11 cellular contexts compared by ENCODE assay signal in genomic region chr9:100084734-100085133, GRCh38. TPM values are rescaled to one million over a fixed set of nuclear protein-coding genes. Genes with fewer than 3 reads are reported as not detected.
A peak's percentile ranks its signal among the peaks of the same experiment; 100 is the strongest.
DNase-seq lines count a peak whose midpoint lies in the region; ATAC-seq, FAIRE-seq and TF ChIP-seq lines count a peak whose summit lies in the region.
"Had no signal": no experiment of that assay in that cellular context is flagged by ENCODE, and none has a peak within 500 bp of the region (broad histone marks: within the 10 kb centered on the region; RNA-seq: fewer than 3 reads in every experiment).

No MANE protein-coding gene starts in this region.

- 98% methylated on average over 5 of the region's 5 CpGs for WGBS in mammary epithelial cell (ENCODE audit: low coverage, missing lambda C conversion rate)
- no CpG with 5 or more reads among the region's 5 CpGs for whole genome bisulfite sequencing in neuronal stem cell (ENCODE audit: extremely low coverage in 2 of 2, insufficient read length in 2 of 2, insufficient replicate concordance in 1 of 2), 2 donors

- no peaks in the 10 kb centered on the region for H3K27me3 Mint-ChIP-seq in activated B cell treated with CpG ODN at 0.5 μM for 24 hours

- no peaks in the 10 kb centered on the region for H3K36me3 Mint-ChIP-seq in activated B cell treated with CpG ODN at 0.5 μM for 24 hours (ENCODE audit: low read depth)

- H3K4me3 ChIP-seq in mammary epithelial cell (replicated peaks in 1 of 3; ENCODE audit: insufficient read depth in 1 of 3, low read depth in 2 of 3, low read length in 3 of 3) (no peak overlapping the region), neuronal stem cell (ENCODE audit: low read length in 2 of 2) (no peak overlapping the region)
- H3K4me3 ChIP-seq: pancreas had no signal

- peaks cover 5% of the 10 kb centered on the region for H3K27me3 ChIP-seq in mammary epithelial cell (ENCODE audit: insufficient read depth, low read length)
- no peaks in the 10 kb centered on the region for H3K27me3 ChIP-seq in neuronal stem cell (ENCODE audit: control insufficient read depth in 3 of 3, insufficient read depth in 3 of 3, low read depth in 1 of 3, low read length in 3 of 3)
- H3K27me3 ChIP-seq: pancreas had no signal

- no peak for TF ChIP-seq POLR2A in GM12892 (IDR thresholded peaks at IDR 0.05; ENCODE audit: low read depth, low read length)

- TF ChIP-seq CTCF in activated B cell treated with CpG ODN at 0.5 μM for 24 hours (IDR thresholded peaks at IDR 0.05): no peak
- no peak for TF ChIP-seq CTCF in mammary epithelial cell (conservative IDR thresholded peaks at IDR 0.05 in 1 of 2, IDR thresholded peaks at IDR 0.05 in 1 of 2; ENCODE audit: extremely low read depth in 1 of 2, insufficient read depth in 1 of 2, low read depth in 1 of 2, low read length in 2 of 2)

- H3K4me3 Mint-ChIP-seq in activated B cell treated with CpG ODN at 0.5 μM for 24 hours: peak overlapping the region; percentile 78

- ATAC-seq in GM19438 (IDR thresholded peaks at IDR 0.05; ENCODE audit: low read depth, unreplicated experiment): peak; percentile 71
- ATAC-seq in HG03060 (IDR thresholded peaks at IDR 0.05; ENCODE audit: low read depth, unreplicated experiment): peak; percentile 87
- peak; percentile 65 for ATAC-seq in activated B cell treated with CpG ODN at 0.5 μM for 24 hours (ENCODE audit: low read depth)
- ATAC-seq: pancreas had no signal

- H2BK12ac ChIP-seq in neuronal stem cell (ENCODE audit: low read length): no peak overlapping the region

- dilution Hi-C loops in mammary epithelial cell (cut with HindIII; ENCODE audit: low sequenced_read_pairs): no loop called here

- H3K79me2 ChIP-seq in mammary epithelial cell (ENCODE audit: insufficient read depth, low read length): peaks cover 75% of the 10 kb centered on the region

- peak; percentile 94 for FAIRE-seq in GM12892 (lab: Jason Lieb, UNC)

- peaks cover 87% of the 10 kb centered on the region for H3K4me1 Mint-ChIP-seq in activated B cell treated with CpG ODN at 0.5 μM for 24 hours

- peaks cover 45% of the 10 kb centered on the region for H4K20me1 ChIP-seq in mammary epithelial cell (ENCODE audit: insufficient read depth, low read length)

- H3K18ac ChIP-seq in neuronal stem cell (ENCODE audit: low read length): no peak overlapping the region

- H3K9me3 Mint-ChIP-seq in activated B cell treated with CpG ODN at 0.5 μM for 24 hours: no peaks in the 10 kb centered on the region

- no peak overlapping the region for H4K8ac ChIP-seq in neuronal stem cell (ENCODE audit: low read depth, low read length)

- no peak overlapping the region for H2AK5ac ChIP-seq in neuronal stem cell (ENCODE audit: low read depth, low read length)

- peak overlapping the region; percentile 94 for H3K27ac Mint-ChIP-seq in activated B cell treated with CpG ODN at 0.5 μM for 24 hours

- no peak overlapping the region for H2BK5ac ChIP-seq in neuronal stem cell (ENCODE audit: low read length)

- no peak overlapping the region for H3K4ac ChIP-seq in neuronal stem cell (ENCODE audit: low read length)

- POLR2A ChIA-PET in activated B cell treated with CpG ODN at 0.5 μM for 24 hours (lab: Charles Lee): interaction anchor here (0.7 to 2.1 kb wide), 9 partner anchors 9 to 863 kb away, joined by 3 to 10 read pairs (median 3); partner anchors contain the start of genes ALG2, ERP44, INVS and SEC61B

- peaks cover 16% of the 10 kb centered on the region for H3K4me1 ChIP-seq in mammary epithelial cell (ENCODE audit: insufficient read depth, low read length)
- peaks cover 0 to 5% of the 10 kb centered on the region in 2 donors for H3K4me1 ChIP-seq in neuronal stem cell (ENCODE audit: control insufficient read depth in 2 of 2, insufficient read depth in 1 of 2, low read depth in 1 of 2, low read length in 2 of 2)

- intact Hi-C loops in activated B cell treated with CpG ODN at 0.5 μM for 24 hours (cut with micrococcal nuclease): loop anchor here (1.0 to 5.0 kb wide), 5 partner anchors 15 to 848 kb away; partner anchors contain the start of gene INVS
- intact Hi-C loops in mammary epithelial cell (cut with micrococcal nuclease): no loop called here

- no peak overlapping the region for H2AFZ ChIP-seq in mammary epithelial cell (ENCODE audit: low read depth, low read length)
- no peak overlapping the region for H2AFZ ChIP-seq in neuronal stem cell (ENCODE audit: low read length)

- H2BK120ac ChIP-seq in neuronal stem cell (ENCODE audit: low read depth, low read length): no peak overlapping the region

- no peak overlapping the region for H3K14ac ChIP-seq in neuronal stem cell (ENCODE audit: low read length)

- in situ Hi-C loops in mammary epithelial cell (cut with MboI; ENCODE audit: low sequenced_read_pairs in 2 of 2): no loop called here

- H4K91ac ChIP-seq in neuronal stem cell (ENCODE audit: low read depth, low read length, poor library complexity): no peak overlapping the region

- CTCF ChIA-PET in activated B cell treated with CpG ODN at 0.5 μM for 24 hours (lab: Charles Lee): no interaction called here
- CTCF ChIA-PET in mammary epithelial cell (lab: Charles Lee; ENCODE audit: low non-redundant PET): no interaction called here

- no TSS peak for BruUV-seq in mammary epithelial cell (replicated peaks; lab: Mats Ljungman, UMichigan)

- no peaks in the 10 kb centered on the region for H3K9me3 ChIP-seq in mammary epithelial cell (replicated peaks; ENCODE audit: insufficient read depth, low read length)
- no peaks in the 10 kb centered on the region for H3K9me3 ChIP-seq in neuronal stem cell (replicated peaks in 1 of 2; ENCODE audit: control insufficient read depth in 2 of 2, insufficient read depth in 1 of 2, low read depth in 1 of 2, low read length in 2 of 2)
- H3K9me3 ChIP-seq: pancreas had no signal

- H3K9ac ChIP-seq in mammary epithelial cell (ENCODE audit: insufficient read depth, low read length) (no peak overlapping the region), neuronal stem cell (ENCODE audit: low read depth, low read length, poor library complexity) (no peak overlapping the region)

- no peak overlapping the region for H3K23ac ChIP-seq in neuronal stem cell (ENCODE audit: low read depth, low read length, poor library complexity)

- H3K79me1 ChIP-seq in neuronal stem cell (ENCODE audit: low read depth, low read length): no peaks in the 10 kb centered on the region

- H3K4me2 ChIP-seq in mammary epithelial cell (ENCODE audit: insufficient read depth, low read depth, low read length) (no peak overlapping the region), neuronal stem cell (ENCODE audit: insufficient read depth, low read length, poor library complexity, severe bottlenecking) (no peak overlapping the region)

- H2BK15ac ChIP-seq in neuronal stem cell (ENCODE audit: low read length): no peak overlapping the region

- H3K27ac ChIP-seq in mammary epithelial cell (ENCODE audit: insufficient read depth, low read depth, low read length): no peak overlapping the region
- H3K27ac ChIP-seq in neuronal stem cell (replicated peaks; ENCODE audit: low read length): no peak overlapping the region
- H3K27ac ChIP-seq: pancreas had no signal

- DNase-seq in GM12892 (ENCODE audit: insufficient read length): no peak
- no peak for DNase-seq in activated B cell treated with CpG ODN at 0.5 μM for 24 hours
- DNase-seq in mammary epithelial cell: no peak
- no peak for DNase-seq in neuronal stem cell (ENCODE audit: low spot score)
- no peak for DNase-seq in midbrain (lab: John Stamatoyannopoulos, UW)
- DNase-seq in NCI-H226: no peak
- DNase-seq: IMR-90, pancreas, SW 1271 had no signal

- no peaks in the 10 kb centered on the region for H3K36me3 ChIP-seq in mammary epithelial cell (ENCODE audit: insufficient read depth, low read length)
- no peaks in the 10 kb centered on the region for H3K36me3 ChIP-seq in neuronal stem cell (replicated peaks in 1 of 2; ENCODE audit: control insufficient read depth in 2 of 2, insufficient read depth in 2 of 2, low read length in 2 of 2)
- H3K36me3 ChIP-seq: pancreas had no signal

RNA-seq across cellular contexts. Expression of gene ERP44, which starts 14.1 kb away (rescaled TPM):
- 19.1 TPM for polyA plus RNA-seq in GM12892 (2012; ENCODE audit: missing spikeins)
- total RNA-seq in activated B cell treated with CpG ODN at 0.5 μM for 24 hours (14.8 and 16.5 TPM in 2 replicates), mammary epithelial cell (10 to 100 TPM; 11.0 to 16.9 TPM)
- polyA plus RNA-seq in mammary epithelial cell: 8.2 TPM
- 10.1 TPM for polyA minus RNA-seq in mammary epithelial cell
- polyA plus RNA-seq in neuronal stem cell (2013, experiment 1 of 2): 14.2 TPM
- polyA plus RNA-seq in neuronal stem cell (2013, experiment 2 of 2): 13.7 TPM

RNA-seq across cellular contexts. Expression of gene INVS, which starts 14.3 kb away (rescaled TPM):
- polyA plus RNA-seq in GM12892 (2012; ENCODE audit: missing spikeins): 12.4 TPM
- 26.7 and 34.0 TPM in 2 replicates for total RNA-seq in activated B cell treated with CpG ODN at 0.5 μM for 24 hours
- total RNA-seq in mammary epithelial cell: 10 to 100 TPM; 21.0 to 22.8 TPM
- 9.7 TPM for polyA plus RNA-seq in mammary epithelial cell
- polyA minus RNA-seq in mammary epithelial cell: 33.1 TPM
- polyA plus RNA-seq in neuronal stem cell (2013, experiment 1 of 2): 6.9 TPM
- polyA plus RNA-seq in neuronal stem cell (2013, experiment 2 of 2): 7.4 TPM
